Comparison of ENCODE assay signal across 10 cellular contexts in the genomic region with DNA sequence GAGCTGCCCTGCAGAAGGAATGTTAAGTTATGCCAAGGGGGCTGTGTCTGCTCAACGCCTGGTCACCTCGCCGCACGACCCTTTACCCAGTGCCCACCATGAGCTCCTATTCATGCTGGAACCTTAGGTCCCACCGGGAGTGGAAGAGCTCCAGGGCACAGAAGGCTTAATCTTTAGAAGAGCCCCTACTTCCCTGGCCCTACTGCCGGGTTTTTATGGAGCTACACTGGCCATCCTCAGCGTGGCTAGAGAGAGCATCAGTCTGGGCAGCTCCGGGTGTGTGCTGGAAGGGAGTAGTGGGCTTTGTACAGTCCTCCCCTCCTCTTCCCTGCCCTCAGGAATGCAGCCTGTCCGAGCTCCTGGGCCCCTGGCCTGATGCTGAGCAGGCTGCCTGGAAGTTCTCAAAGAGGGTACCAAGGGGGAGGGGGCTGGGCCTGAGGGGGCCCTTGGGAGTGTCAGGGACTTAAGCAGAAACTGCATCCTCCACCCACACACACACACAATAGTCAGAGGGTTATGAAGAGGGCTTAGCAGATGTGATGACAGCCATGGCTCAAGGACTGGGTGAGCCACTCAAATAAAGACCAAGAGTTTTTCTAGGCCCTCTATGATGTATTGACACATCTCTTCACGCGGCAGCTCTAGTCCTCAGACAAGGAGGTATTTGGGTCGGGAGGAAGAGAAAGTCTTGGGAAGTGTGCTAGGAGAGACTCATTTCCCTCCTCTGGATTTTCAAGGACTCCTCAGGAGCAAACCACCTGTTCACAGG. TPM values are rescaled to one million over a fixed set of nuclear protein-coding genes. Genes with fewer than 3 reads are reported as not detected.
DNase-seq lines count a peak whose midpoint lies in the region; ATAC-seq, FAIRE-seq and TF ChIP-seq lines count a peak whose summit lies in the region.
"Had no signal": no experiment of that assay in that cellular context is flagged by ENCODE, and none has a peak within 500 bp of the region (broad histone marks: within the 10 kb centered on the region; RNA-seq: fewer than 3 reads in every experiment).

No MANE protein-coding gene starts in this region.

- peak overlapping the region; percentile 34 to 36 for H3K4me3 ChIP-seq in kidney (ENCODE audit: low read length in 2 of 2)

- no peak for TF ChIP-seq CTCF in activated B cell treated with CpG ODN at 0.5 μM for 24 hours (IDR thresholded peaks at IDR 0.05)
- TF ChIP-seq CTCF in kidney (IDR thresholded peaks at IDR 0.05; ENCODE audit: borderline replicate concordance, extremely low read depth, insufficient read depth), result no peak

- H3K27me3 Mint-ChIP-seq in activated T-cell treated with anti-CD3 and anti-CD28 coated beads, Interleukin-2, amount 50 U/mL, for 72 hours (ENCODE audit: low read depth), result peaks cover 75% of the 10 kb centered on the region
- peaks cover 58% of the 10 kb centered on the region for H3K27me3 Mint-ChIP-seq in activated B cell treated with CpG ODN at 0.5 μM for 24 hours
- peaks cover 76 to 87% of the 10 kb centered on the region in 2 donors for H3K27me3 Mint-ChIP-seq in stimulated activated naive B cell treated with anti-CD40 and anti-IgM and Interleukin-4, amounts not matched to agents 10 μg/mL and 1 μg/mL and 100 μg/mL, for 72 hours
- peaks cover 47% of the 10 kb centered on the region for H3K27me3 Mint-ChIP-seq in activated CD4-positive, alpha-beta T cell treated with anti-CD3 and anti-CD28 coated beads for 36 hours

- H3K4me3 Mint-ChIP-seq in activated T-cell treated with anti-CD3 and anti-CD28 coated beads, Interleukin-2, amount 50 U/mL, for 72 hours, result peak overlapping the region; percentile 23 to 58
- peak overlapping the region; percentile 52 for H3K4me3 Mint-ChIP-seq in activated B cell treated with CpG ODN at 0.5 μM for 24 hours
- peak overlapping the region in 1 of 2 donors; percentile 62 for H3K4me3 Mint-ChIP-seq in stimulated activated naive B cell treated with anti-CD40 and anti-IgM and Interleukin-4, amounts not matched to agents 10 μg/mL and 1 μg/mL and 100 μg/mL, for 72 hours
- no peak overlapping the region for H3K4me3 Mint-ChIP-seq in activated CD4-positive, alpha-beta T cell treated with anti-CD3 and anti-CD28 coated beads for 36 hours

- H3K27ac ChIP-seq in kidney (ENCODE audit: low read depth in 2 of 2, low read length in 2 of 2), result peak overlapping the region; percentile 23 to 55
- H3K27ac ChIP-seq: upper lobe of left lung had no signal

- H3K4me1 Mint-ChIP-seq in activated T-cell treated with anti-CD3 and anti-CD28 coated beads, Interleukin-2, amount 50 U/mL, for 72 hours (ENCODE audit: low read depth), result peaks cover 16% of the 10 kb centered on the region
- H3K4me1 Mint-ChIP-seq in activated B cell treated with CpG ODN at 0.5 μM for 24 hours, result peaks cover 21% of the 10 kb centered on the region
- H3K4me1 Mint-ChIP-seq in stimulated activated naive B cell treated with anti-CD40 and anti-IgM and Interleukin-4, amounts not matched to agents 10 μg/mL and 1 μg/mL and 100 μg/mL, for 72 hours, result peaks cover 19 to 37% of the 10 kb centered on the region in 2 donors
- H3K4me1 Mint-ChIP-seq in activated CD4-positive, alpha-beta T cell treated with anti-CD3 and anti-CD28 coated beads for 36 hours, result peaks cover 16% of the 10 kb centered on the region

- no peaks in the 10 kb centered on the region for H3K36me3 Mint-ChIP-seq in activated T-cell treated with anti-CD3 and anti-CD28 coated beads, Interleukin-2, amount 50 U/mL, for 72 hours (ENCODE audit: insufficient read depth in 2 of 2)
- H3K36me3 Mint-ChIP-seq in activated B cell treated with CpG ODN at 0.5 μM for 24 hours (ENCODE audit: low read depth), result no peaks in the 10 kb centered on the region
- no peaks in the 10 kb centered on the region for H3K36me3 Mint-ChIP-seq in stimulated activated naive B cell treated with anti-CD40 and anti-IgM and Interleukin-4, amounts not matched to agents 10 μg/mL and 1 μg/mL and 100 μg/mL, for 72 hours
- no peaks in the 10 kb centered on the region for H3K36me3 Mint-ChIP-seq in activated CD4-positive, alpha-beta T cell treated with anti-CD3 and anti-CD28 coated beads for 36 hours (ENCODE audit: low read depth)

- CTCF ChIA-PET in activated B cell treated with CpG ODN at 0.5 μM for 24 hours (lab: Charles Lee), result interaction anchor here (3.2 kb wide), 1 partner anchor 10 kb away, joined by 12 read pairs; no protein-coding TSS in a partner anchor
- CTCF ChIA-PET in activated CD4-positive, alpha-beta T cell treated with anti-CD3 and anti-CD28 coated beads for 36 hours (lab: Charles Lee), result interaction anchor here (1.6 to 2.3 kb wide), 2 partner anchors 10 to 44 kb away, joined by 4 to 16 read pairs; no protein-coding TSS in a partner anchor

- H3K4me1 ChIP-seq in kidney (ENCODE audit: control insufficient read depth in 1 of 2, insufficient read depth in 1 of 2, low read depth in 1 of 2, low read length in 2 of 2), result peaks cover 0 to 27% of the 10 kb centered on the region in 2 donors

- POLR2A ChIA-PET in activated B cell treated with CpG ODN at 0.5 μM for 24 hours (lab: Charles Lee), result interaction anchor here (0.6 to 1.4 kb wide), 2 partner anchors 10 to 21 kb away, joined by 3 read pairs; no protein-coding TSS in a partner anchor
- POLR2A ChIA-PET in activated CD4-positive, alpha-beta T cell treated with anti-CD3 and anti-CD28 coated beads for 36 hours (lab: Charles Lee), result no interaction called here

- DNase-seq in activated T-cell treated with anti-CD3 and anti-CD28 coated beads, Interleukin-2, amount 50 U/mL, for 72 hours, result no peak
- DNase-seq in activated T-cell treated with anti-CD3 and anti-CD28 coated beads, Interleukin-2, amount 50 U/mL, for 1 hour, result no peak
- DNase-seq in activated B cell treated with CpG ODN at 0.5 μM for 24 hours (no peak), kidney (peak; percentile 61), Kasumi-1 (lab: John Stamatoyannopoulos, UW) (no peak), NCI-H1930 (lab: John Stamatoyannopoulos, UW) (no peak)
- DNase-seq in stimulated activated naive B cell treated with anti-CD40 and anti-IgM and Interleukin-4, amounts not matched to agents 10 μg/mL and 1 μg/mL and 100 μg/mL, for 72 hours, result no peak
- DNase-seq in activated CD4-positive, alpha-beta T cell treated with anti-CD3 and anti-CD28 coated beads for 36 hours, result no peak

- H3K9me3 Mint-ChIP-seq in activated T-cell treated with anti-CD3 and anti-CD28 coated beads, Interleukin-2, amount 50 U/mL, for 72 hours, result no peaks in the 10 kb centered on the region
- H3K9me3 Mint-ChIP-seq in activated B cell treated with CpG ODN at 0.5 μM for 24 hours, result no peaks in the 10 kb centered on the region
- no peaks in the 10 kb centered on the region for H3K9me3 Mint-ChIP-seq in stimulated activated naive B cell treated with anti-CD40 and anti-IgM and Interleukin-4, amounts not matched to agents 10 μg/mL and 1 μg/mL and 100 μg/mL, for 72 hours
- H3K9me3 Mint-ChIP-seq in activated CD4-positive, alpha-beta T cell treated with anti-CD3 and anti-CD28 coated beads for 36 hours (ENCODE audit: low read depth), result no peaks in the 10 kb centered on the region

- intact Hi-C loops in activated B cell treated with CpG ODN at 0.5 μM for 24 hours (cut with micrococcal nuclease) (no loop called here), kidney (cut with DNase I) (no loop called here)
- intact Hi-C loops in activated CD4-positive, alpha-beta T cell treated with anti-CD3 and anti-CD28 coated beads for 36 hours (cut with DNase I, micrococcal nuclease), result loop anchor here in 1 of 2 experiments (1.0 kb wide), 1 partner anchor 18 kb away; no protein-coding TSS in a partner anchor

- FAIRE-seq in kidney (lab: Jason Lieb, UNC), result no peak

- H3K9ac ChIP-seq in kidney (ENCODE audit: low read length in 2 of 2), result no peak overlapping the region

- ATAC-seq in activated T-cell treated with anti-CD3 and anti-CD28 coated beads, Interleukin-2, amount 50 U/mL, for 72 hours (replicated peaks in 1 of 2), result no peak
- no peak for ATAC-seq in activated B cell treated with CpG ODN at 0.5 μM for 24 hours (ENCODE audit: low read depth)
- peak; percentile 53 to 54 for ATAC-seq in stimulated activated naive B cell treated with anti-CD40 and anti-IgM and Interleukin-4, amounts not matched to agents 10 μg/mL and 1 μg/mL and 100 μg/mL, for 72 hours (replicated peaks)
- no peak for ATAC-seq in activated CD4-positive, alpha-beta T cell treated with anti-CD3 and anti-CD28 coated beads for 36 hours

- H3K36me3 ChIP-seq in kidney (ENCODE audit: control insufficient read depth in 1 of 2, insufficient read depth in 2 of 2, low read length in 2 of 2), result no peaks in the 10 kb centered on the region
- H3K36me3 ChIP-seq: upper lobe of left lung had no signal

- H3K9me3 ChIP-seq in kidney (ENCODE audit: control insufficient read depth in 1 of 2, low read length in 2 of 2), result no peaks in the 10 kb centered on the region
- H3K9me3 ChIP-seq: upper lobe of left lung had no signal

- no peak overlapping the region for H3K27ac Mint-ChIP-seq in activated T-cell treated with anti-CD3 and anti-CD28 coated beads, Interleukin-2, amount 50 U/mL, for 72 hours
- H3K27ac Mint-ChIP-seq in activated B cell treated with CpG ODN at 0.5 μM for 24 hours, result no peak overlapping the region
- no peak overlapping the region for H3K27ac Mint-ChIP-seq in stimulated activated naive B cell treated with anti-CD40 and anti-IgM and Interleukin-4, amounts not matched to agents 10 μg/mL and 1 μg/mL and 100 μg/mL, for 72 hours
- H3K27ac Mint-ChIP-seq in activated CD4-positive, alpha-beta T cell treated with anti-CD3 and anti-CD28 coated beads for 36 hours, result no peak overlapping the region

RNA-seq across cellular contexts. Expression of a gene that starts 16.4 kb away (rescaled TPM):
- total RNA-seq in activated T-cell treated with anti-CD3 and anti-CD28 coated beads, Interleukin-2, amount 50 U/mL, for 72 hours, result under 1 TPM; 0.86 TPM
- total RNA-seq in activated B cell treated with CpG ODN at 0.5 μM for 24 hours (0.39 and 0.69 TPM in 2 replicates), kidney (6.1 TPM)
- polyA plus RNA-seq in kidney (ENCODE audit: insufficient read depth, low read depth, low replicate concordance), result 3.1 TPM
- total RNA-seq in activated CD4-positive, alpha-beta T cell treated with anti-CD3 and anti-CD28 coated beads for 36 hours, result under 1 TPM; 0.19 to 0.27 TPM

RNA-seq across cellular contexts. Expression of a gene that starts 23.0 kb away (rescaled TPM):
- total RNA-seq in activated T-cell treated with anti-CD3 and anti-CD28 coated beads, Interleukin-2, amount 50 U/mL, for 72 hours, result not detected
- total RNA-seq in activated B cell treated with CpG ODN at 0.5 μM for 24 hours (not detected in 2 replicates), kidney (not detected)
- polyA plus RNA-seq in kidney (ENCODE audit: insufficient read depth, low read depth, low replicate concordance), result not detected
- total RNA-seq in activated CD4-positive, alpha-beta T cell treated with anti-CD3 and anti-CD28 coated beads for 36 hours, result not detected
- total RNA-seq: upper lobe of left lung had no signal
- polyA plus RNA-seq: aorta had no signal

RNA-seq across cellular contexts. Expression of a gene that starts 42.4 kb away (rescaled TPM):
- total RNA-seq in activated T-cell treated with anti-CD3 and anti-CD28 coated beads, Interleukin-2, amount 50 U/mL, for 72 hours, result not detected
- total RNA-seq in activated B cell treated with CpG ODN at 0.5 μM for 24 hours (not detected in 2 replicates), kidney (88.4 TPM)
- polyA plus RNA-seq in kidney (ENCODE audit: insufficient read depth, low read depth, low replicate concordance), result 29.1 TPM
- not detected for total RNA-seq in activated CD4-positive, alpha-beta T cell treated with anti-CD3 and anti-CD28 coated beads for 36 hours

Comparison
In these comparisons a context has a peak if more than half of its experiments do, and no peak if none do; other contexts are left out.
1. ATAC-seq: peak in stimulated activated naive B cell treated with anti-CD40 and anti-IgM and Interleukin-4, amounts not matched to agents 10 μg/mL and 1 μg/mL and 100 μg/mL, for 72 hours (2 of 2); none in activated T-cell treated with anti-CD3 and anti-CD28 coated beads, Interleukin-2, amount 50 U/mL, for 72 hours (0 of 2), activated B cell treated with CpG ODN at 0.5 μM for 24 hours (single experiment) and activated CD4-positive, alpha-beta T cell treated with anti-CD3 and anti-CD28 coated beads for 36 hours (single experiment).
2. RNA of a gene that starts 42.4 kb away (total RNA-seq): 88.4 TPM in kidney (single experiment); not detected in activated T-cell treated with anti-CD3 and anti-CD28 coated beads, Interleukin-2, amount 50 U/mL, for 72 hours, not detected in activated B cell treated with CpG ODN at 0.5 μM for 24 hours and not detected in activated CD4-positive, alpha-beta T cell treated with anti-CD3 and anti-CD28 coated beads for 36 hours; every median in the first group is over 10 times any median in the second.